Comparison of ENCODE assay signal across 1 cellular context in genomic region chr12:49707127-49707811, GRCh38.
TF ChIP-seq lines count a peak whose summit lies in the region.

Gene FMNL3 (minus strand): TSS chr12:49707405. CDS start chr12:49707180, 225 bp downstream.

TF ChIP-seq in HepG2, 621 proteins besides CTCF, POLR2A, EP300 and RAD21 (continued from another document and continues in another):
- TF ChIP-seq GABPA (IDR thresholded peaks at IDR 0.05; ENCODE audit: low read depth, low read length) (no peak), GABPA (CRISPR knock-in tag; IDR thresholded peaks at IDR 0.05; ENCODE audit: low read depth) (no peak), ZNF318 (CRISPR knock-in tag; IDR thresholded peaks at IDR 0.05) (peak; percentile 52; the same call in 1 of the 2 replicates), E2F2 (CRISPR knock-in tag; IDR thresholded peaks at IDR 0.05; ENCODE audit: borderline replicate concordance) (peak; percentile 94; the same call in 1 of the 2 replicates), ZNF672 (CRISPR knock-in tag; IDR thresholded peaks at IDR 0.05) (no peak; the same call in 1 of the 2 replicates), ZNF678 (CRISPR knock-in tag; IDR thresholded peaks at IDR 0.05) (no peak), ZNF414 (CRISPR knock-in tag; IDR thresholded peaks at IDR 0.05) (peak; percentile 64; the same call in 1 of the 2 replicates), TARDBP (CRISPR knock-in tag; IDR thresholded peaks at IDR 0.05) (peak; percentile 50; the same call in 1 of the 2 replicates), ZNF335 (CRISPR knock-in tag; IDR thresholded peaks at IDR 0.05) (0 out of 2 replicates have a peak, but pooled peaks have one; percentile 58), LRRFIP1 (CRISPR knock-in tag; conservative IDR thresholded peaks at IDR 0.05) (no peak), SRY (CRISPR knock-in tag; IDR thresholded peaks at IDR 0.05) (peak; percentile 77; the same call in 1 of the 2 replicates), ZNF550 (CRISPR knock-in tag; IDR thresholded peaks at IDR 0.05; ENCODE audit: borderline replicate concordance) (no peak; the same call in 1 of the 2 replicates), ZFP36L1 (CRISPR knock-in tag; IDR thresholded peaks at IDR 0.05) (peak; percentile 88), ZBTB37 (CRISPR knock-in tag; IDR thresholded peaks at IDR 0.05) (no peak), KLF12 (CRISPR knock-in tag; IDR thresholded peaks at IDR 0.05; ENCODE audit: borderline replicate concordance) (peak; percentile 78), ZNF749 (CRISPR knock-in tag; IDR thresholded peaks at IDR 0.05; ENCODE audit: borderline replicate concordance) (peak; percentile 63; the same call in 1 of the 2 replicates), SMAD9 (CRISPR knock-in tag; IDR thresholded peaks at IDR 0.05) (peak; percentile 73; the same call in 1 of the 2 replicates), KLF6 (CRISPR knock-in tag; IDR thresholded peaks at IDR 0.05) (peak; percentile 86; the same call in 1 of the 2 replicates), ELK4 (CRISPR knock-in tag; IDR thresholded peaks at IDR 0.05; ENCODE audit: borderline replicate concordance) (no peak), SP140L (CRISPR knock-in tag; IDR thresholded peaks at IDR 0.05; ENCODE audit: borderline replicate concordance) (peak; percentile 97; the same call in 1 of the 2 replicates), ZNF674 (CRISPR knock-in tag; IDR thresholded peaks at IDR 0.05; ENCODE audit: low read depth) (no peak), ZNF691 (CRISPR knock-in tag; IDR thresholded peaks at IDR 0.05; ENCODE audit: borderline replicate concordance, low read depth) (0 out of 2 replicates have a peak, but pooled peaks have one; percentile 28), ZNF570 (CRISPR knock-in tag; IDR thresholded peaks at IDR 0.05; ENCODE audit: borderline replicate concordance) (no peak), ZNF234 (CRISPR knock-in tag; conservative IDR thresholded peaks at IDR 0.05) (0 out of 2 replicates have a peak, but pooled peaks have one; percentile 37), PAXIP1 (CRISPR knock-in tag; conservative IDR thresholded peaks at IDR 0.05) (no peak), CEBPB (IDR thresholded peaks at IDR 0.05; ENCODE audit: borderline replicate concordance, low read depth, low read length) (no peak), CENPBD1 (CRISPR knock-in tag; IDR thresholded peaks at IDR 0.05; ENCODE audit: borderline replicate concordance, low read depth) (no peak), ZSCAN20 (CRISPR knock-in tag; IDR thresholded peaks at IDR 0.05; ENCODE audit: borderline replicate concordance) (no peak), ATF5 (CRISPR knock-in tag; IDR thresholded peaks at IDR 0.05; ENCODE audit: low read depth) (no peak), HNF1B (CRISPR knock-in tag; IDR thresholded peaks at IDR 0.05) (peak; percentile 69; the same call in 1 of the 2 replicates), GABPB1 (CRISPR knock-in tag; IDR thresholded peaks at IDR 0.05) (peak; percentile 82)
